Comparison of ENCODE assay signal across 1 cellular context in the genomic region with DNA sequence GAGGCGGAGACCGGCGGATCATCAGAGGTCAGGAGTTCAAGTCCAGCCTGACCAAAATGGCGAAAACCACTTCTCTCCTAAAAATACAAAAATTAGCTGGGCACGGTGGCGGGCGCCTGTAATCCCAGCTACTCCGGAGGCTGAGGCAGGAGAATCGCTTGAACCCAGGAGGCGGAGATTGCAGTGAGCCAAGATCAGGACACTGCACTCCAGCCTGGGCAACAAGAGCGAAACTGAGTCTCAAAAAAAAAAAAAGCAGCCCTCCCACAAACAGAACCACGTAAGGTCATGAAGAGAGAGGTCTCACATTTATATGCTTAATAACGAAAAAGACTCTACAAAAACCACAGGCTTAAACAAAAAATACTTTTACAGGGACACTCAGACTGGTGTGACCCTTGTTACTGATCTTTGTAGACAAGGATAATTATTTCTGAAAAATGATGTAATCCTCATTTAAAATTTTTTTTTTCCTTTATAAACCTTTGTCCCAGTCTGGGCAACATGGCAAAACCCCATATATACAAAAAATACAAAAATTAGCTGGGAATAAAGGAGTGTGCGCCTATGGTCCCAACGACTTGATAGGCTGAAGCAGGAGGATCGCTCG.
TF ChIP-seq lines count a peak whose summit lies in the region.

No MANE protein-coding gene starts in this region.

TF ChIP-seq in K562, 482 proteins besides CTCF, POLR2A, EP300 and RAD21 (continues in another document):
- no peak for TF ChIP-seq PRPF4 (IDR thresholded peaks at IDR 0.05; ENCODE audit: insufficient read depth, low read depth, low read length, poor library complexity, severe bottlenecking)
- TF ChIP-seq ZNF766 (CRISPR knock-in tag; conservative IDR thresholded peaks at IDR 0.05), result 0 out of 2 replicates have a peak, but pooled peaks have one; percentile 56
- no peak for TF ChIP-seq ZNF140 (CRISPR knock-in tag; IDR thresholded peaks at IDR 0.05)
- TF ChIP-seq, protein P1, sequence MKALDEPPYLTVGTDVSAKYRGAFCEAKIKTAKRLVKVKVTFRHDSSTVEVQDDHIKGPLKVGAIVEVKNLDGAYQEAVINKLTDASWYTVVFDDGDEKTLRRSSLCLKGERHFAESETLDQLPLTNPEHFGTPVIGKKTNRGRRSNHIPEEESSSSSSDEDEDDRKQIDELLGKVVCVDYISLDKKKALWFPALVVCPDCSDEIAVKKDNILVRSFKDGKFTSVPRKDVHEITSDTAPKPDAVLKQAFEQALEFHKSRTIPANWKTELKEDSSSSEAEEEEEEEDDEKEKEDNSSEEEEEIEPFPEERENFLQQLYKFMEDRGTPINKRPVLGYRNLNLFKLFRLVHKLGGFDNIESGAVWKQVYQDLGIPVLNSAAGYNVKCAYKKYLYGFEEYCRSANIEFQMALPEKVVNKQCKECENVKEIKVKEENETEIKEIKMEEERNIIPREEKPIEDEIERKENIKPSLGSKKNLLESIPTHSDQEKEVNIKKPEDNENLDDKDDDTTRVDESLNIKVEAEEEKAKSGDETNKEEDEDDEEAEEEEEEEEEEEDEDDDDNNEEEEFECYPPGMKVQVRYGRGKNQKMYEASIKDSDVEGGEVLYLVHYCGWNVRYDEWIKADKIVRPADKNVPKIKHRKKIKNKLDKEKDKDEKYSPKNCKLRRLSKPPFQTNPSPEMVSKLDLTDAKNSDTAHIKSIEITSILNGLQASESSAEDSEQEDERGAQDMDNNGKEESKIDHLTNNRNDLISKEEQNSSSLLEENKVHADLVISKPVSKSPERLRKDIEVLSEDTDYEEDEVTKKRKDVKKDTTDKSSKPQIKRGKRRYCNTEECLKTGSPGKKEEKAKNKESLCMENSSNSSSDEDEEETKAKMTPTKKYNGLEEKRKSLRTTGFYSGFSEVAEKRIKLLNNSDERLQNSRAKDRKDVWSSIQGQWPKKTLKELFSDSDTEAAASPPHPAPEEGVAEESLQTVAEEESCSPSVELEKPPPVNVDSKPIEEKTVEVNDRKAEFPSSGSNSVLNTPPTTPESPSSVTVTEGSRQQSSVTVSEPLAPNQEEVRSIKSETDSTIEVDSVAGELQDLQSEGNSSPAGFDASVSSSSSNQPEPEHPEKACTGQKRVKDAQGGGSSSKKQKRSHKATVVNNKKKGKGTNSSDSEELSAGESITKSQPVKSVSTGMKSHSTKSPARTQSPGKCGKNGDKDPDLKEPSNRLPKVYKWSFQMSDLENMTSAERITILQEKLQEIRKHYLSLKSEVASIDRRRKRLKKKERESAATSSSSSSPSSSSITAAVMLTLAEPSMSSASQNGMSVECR (CRISPR knock-in tag; IDR thresholded peaks at IDR 0.05), result no peak
- TF ChIP-seq NFRKB (IDR thresholded peaks at IDR 0.05; ENCODE audit: low read depth), result peak; percentile 76; the same call in 1 of the 2 replicates
- TF ChIP-seq ATF7 (IDR thresholded peaks at IDR 0.05), result peak; percentile 58; the same call in 1 of the 2 replicates
- TF ChIP-seq, protein P2, sequence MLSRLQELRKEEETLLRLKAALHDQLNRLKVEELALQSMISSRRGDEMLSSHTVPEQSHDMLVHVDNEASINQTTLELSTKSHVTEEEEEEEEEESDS (CRISPR knock-in tag; IDR thresholded peaks at IDR 0.05), result no peak
- TF ChIP-seq BRF1 (IDR thresholded peaks at IDR 0.05; ENCODE audit: borderline replicate concordance, extremely low read depth, insufficient read length), result no peak
- TF ChIP-seq, protein P3, sequence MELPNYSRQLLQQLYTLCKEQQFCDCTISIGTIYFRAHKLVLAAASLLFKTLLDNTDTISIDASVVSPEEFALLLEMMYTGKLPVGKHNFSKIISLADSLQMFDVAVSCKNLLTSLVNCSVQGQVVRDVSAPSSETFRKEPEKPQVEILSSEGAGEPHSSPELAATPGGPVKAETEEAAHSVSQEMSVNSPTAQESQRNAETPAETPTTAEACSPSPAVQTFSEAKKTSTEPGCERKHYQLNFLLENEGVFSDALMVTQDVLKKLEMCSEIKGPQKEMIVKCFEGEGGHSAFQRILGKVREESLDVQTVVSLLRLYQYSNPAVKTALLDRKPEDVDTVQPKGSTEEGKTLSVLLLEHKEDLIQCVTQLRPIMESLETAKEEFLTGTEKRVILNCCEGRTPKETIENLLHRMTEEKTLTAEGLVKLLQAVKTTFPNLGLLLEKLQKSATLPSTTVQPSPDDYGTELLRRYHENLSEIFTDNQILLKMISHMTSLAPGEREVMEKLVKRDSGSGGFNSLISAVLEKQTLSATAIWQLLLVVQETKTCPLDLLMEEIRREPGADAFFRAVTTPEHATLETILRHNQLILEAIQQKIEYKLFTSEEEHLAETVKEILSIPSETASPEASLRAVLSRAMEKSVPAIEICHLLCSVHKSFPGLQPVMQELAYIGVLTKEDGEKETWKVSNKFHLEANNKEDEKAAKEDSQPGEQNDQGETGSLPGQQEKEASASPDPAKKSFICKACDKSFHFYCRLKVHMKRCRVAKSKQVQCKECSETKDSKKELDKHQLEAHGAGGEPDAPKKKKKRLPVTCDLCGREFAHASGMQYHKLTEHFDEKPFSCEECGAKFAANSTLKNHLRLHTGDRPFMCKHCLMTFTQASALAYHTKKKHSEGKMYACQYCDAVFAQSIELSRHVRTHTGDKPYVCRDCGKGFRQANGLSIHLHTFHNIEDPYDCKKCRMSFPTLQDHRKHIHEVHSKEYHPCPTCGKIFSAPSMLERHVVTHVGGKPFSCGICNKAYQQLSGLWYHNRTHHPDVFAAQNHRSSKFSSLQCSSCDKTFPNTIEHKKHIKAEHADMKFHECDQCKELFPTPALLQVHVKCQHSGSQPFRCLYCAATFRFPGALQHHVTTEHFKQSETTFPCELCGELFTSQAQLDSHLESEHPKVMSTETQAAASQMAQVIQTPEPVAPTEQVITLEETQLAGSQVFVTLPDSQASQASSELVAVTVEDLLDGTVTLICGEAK (IDR thresholded peaks at IDR 0.05), result no peak
- TF ChIP-seq, protein P3 (CRISPR knock-in tag; IDR thresholded peaks at IDR 0.05), result no peak; the same call in 1 of the 2 replicates
- peak; percentile 71; the same call in 1 of the 2 replicates for TF ChIP-seq HDAC8 (tag; IDR thresholded peaks at IDR 0.05)
- 0 out of 2 replicates have a peak, but pooled peaks have one; percentile 48 for TF ChIP-seq ZNF589 (CRISPR knock-in tag; IDR thresholded peaks at IDR 0.05; ENCODE audit: low read depth)
- no peak for TF ChIP-seq MCM5 (IDR thresholded peaks at IDR 0.05; ENCODE audit: low read depth)
- TF ChIP-seq ZNF668 (CRISPR knock-in tag; IDR thresholded peaks at IDR 0.05), result no peak
- TF ChIP-seq, protein P4, sequence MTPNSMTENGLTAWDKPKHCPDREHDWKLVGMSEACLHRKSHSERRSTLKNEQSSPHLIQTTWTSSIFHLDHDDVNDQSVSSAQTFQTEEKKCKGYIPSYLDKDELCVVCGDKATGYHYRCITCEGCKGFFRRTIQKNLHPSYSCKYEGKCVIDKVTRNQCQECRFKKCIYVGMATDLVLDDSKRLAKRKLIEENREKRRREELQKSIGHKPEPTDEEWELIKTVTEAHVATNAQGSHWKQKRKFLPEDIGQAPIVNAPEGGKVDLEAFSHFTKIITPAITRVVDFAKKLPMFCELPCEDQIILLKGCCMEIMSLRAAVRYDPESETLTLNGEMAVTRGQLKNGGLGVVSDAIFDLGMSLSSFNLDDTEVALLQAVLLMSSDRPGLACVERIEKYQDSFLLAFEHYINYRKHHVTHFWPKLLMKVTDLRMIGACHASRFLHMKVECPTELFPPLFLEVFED (CRISPR knock-in tag; conservative IDR thresholded peaks at IDR 0.05), result no peak
- TF ChIP-seq RBM14 (IDR thresholded peaks at IDR 0.05; ENCODE audit: borderline replicate concordance, insufficient read depth, low read depth, low read length), result no peak
- TF ChIP-seq RNF2 (IDR thresholded peaks at IDR 0.05), result no peak
- TF ChIP-seq, protein P5, sequence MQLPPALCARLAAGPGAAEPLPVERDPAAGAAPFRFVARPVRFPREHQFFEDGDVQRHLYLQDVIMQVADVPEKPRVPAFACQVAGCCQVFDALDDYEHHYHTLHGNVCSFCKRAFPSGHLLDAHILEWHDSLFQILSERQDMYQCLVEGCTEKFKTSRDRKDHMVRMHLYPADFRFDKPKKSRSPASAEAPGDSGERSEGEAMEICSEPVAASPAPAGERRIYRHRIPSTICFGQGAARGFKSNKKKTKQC (CRISPR knock-in tag; IDR thresholded peaks at IDR 0.05), result no peak
- TF ChIP-seq POLR2B (IDR thresholded peaks at IDR 0.05; ENCODE audit: low read depth, partially characterized antibody), result no peak
- no peak for TF ChIP-seq ATF1 (CRISPR knock-in tag; IDR thresholded peaks at IDR 0.05)
- peak; percentile 80 for TF ChIP-seq ATF1 (tag; IDR thresholded peaks at IDR 0.05)
- no peak for TF ChIP-seq U2AF2 (optimal IDR thresholded peaks at IDR 0.05; ENCODE audit: low read depth, low read length)
- TF ChIP-seq SMARCE1 (IDR thresholded peaks at IDR 0.05), result 0 out of 2 replicates have a peak, but pooled peaks have one; percentile 23
- TF ChIP-seq ZNF354B (CRISPR knock-in tag; IDR thresholded peaks at IDR 0.05), result no peak
- TF ChIP-seq, protein P6, sequence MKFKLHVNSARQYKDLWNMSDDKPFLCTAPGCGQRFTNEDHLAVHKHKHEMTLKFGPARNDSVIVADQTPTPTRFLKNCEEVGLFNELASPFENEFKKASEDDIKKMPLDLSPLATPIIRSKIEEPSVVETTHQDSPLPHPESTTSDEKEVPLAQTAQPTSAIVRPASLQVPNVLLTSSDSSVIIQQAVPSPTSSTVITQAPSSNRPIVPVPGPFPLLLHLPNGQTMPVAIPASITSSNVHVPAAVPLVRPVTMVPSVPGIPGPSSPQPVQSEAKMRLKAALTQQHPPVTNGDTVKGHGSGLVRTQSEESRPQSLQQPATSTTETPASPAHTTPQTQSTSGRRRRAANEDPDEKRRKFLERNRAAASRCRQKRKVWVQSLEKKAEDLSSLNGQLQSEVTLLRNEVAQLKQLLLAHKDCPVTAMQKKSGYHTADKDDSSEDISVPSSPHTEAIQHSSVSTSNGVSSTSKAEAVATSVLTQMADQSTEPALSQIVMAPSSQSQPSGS (CRISPR knock-in tag; IDR thresholded peaks at IDR 0.05), result no peak
- TF ChIP-seq, protein P7, sequence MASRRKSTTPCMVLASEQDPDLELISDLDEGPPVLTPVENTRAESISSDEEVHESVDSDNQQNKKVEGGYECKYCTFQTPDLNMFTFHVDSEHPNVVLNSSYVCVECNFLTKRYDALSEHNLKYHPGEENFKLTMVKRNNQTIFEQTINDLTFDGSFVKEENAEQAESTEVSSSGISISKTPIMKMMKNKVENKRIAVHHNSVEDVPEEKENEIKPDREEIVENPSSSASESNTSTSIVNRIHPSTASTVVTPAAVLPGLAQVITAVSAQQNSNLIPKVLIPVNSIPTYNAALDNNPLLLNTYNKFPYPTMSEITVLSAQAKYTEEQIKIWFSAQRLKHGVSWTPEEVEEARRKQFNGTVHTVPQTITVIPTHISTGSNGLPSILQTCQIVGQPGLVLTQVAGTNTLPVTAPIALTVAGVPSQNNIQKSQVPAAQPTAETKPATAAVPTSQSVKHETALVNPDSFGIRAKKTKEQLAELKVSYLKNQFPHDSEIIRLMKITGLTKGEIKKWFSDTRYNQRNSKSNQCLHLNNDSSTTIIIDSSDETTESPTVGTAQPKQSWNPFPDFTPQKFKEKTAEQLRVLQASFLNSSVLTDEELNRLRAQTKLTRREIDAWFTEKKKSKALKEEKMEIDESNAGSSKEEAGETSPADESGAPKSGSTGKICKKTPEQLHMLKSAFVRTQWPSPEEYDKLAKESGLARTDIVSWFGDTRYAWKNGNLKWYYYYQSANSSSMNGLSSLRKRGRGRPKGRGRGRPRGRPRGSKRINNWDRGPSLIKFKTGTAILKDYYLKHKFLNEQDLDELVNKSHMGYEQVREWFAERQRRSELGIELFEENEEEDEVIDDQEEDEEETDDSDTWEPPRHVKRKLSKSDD (conservative IDR thresholded peaks at IDR 0.05; ENCODE audit: low read length), result no peak
- no peak for TF ChIP-seq SIX5 (IDR thresholded peaks at IDR 0.05; ENCODE audit: borderline replicate concordance in 1 of 2, insufficient read depth in 1 of 2, low read depth in 1 of 2, low read length in 2 of 2)
- TF ChIP-seq, protein P8, sequence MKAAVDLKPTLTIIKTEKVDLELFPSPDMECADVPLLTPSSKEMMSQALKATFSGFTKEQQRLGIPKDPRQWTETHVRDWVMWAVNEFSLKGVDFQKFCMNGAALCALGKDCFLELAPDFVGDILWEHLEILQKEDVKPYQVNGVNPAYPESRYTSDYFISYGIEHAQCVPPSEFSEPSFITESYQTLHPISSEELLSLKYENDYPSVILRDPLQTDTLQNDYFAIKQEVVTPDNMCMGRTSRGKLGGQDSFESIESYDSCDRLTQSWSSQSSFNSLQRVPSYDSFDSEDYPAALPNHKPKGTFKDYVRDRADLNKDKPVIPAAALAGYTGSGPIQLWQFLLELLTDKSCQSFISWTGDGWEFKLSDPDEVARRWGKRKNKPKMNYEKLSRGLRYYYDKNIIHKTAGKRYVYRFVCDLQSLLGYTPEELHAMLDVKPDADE (conservative IDR thresholded peaks at IDR 0.05; ENCODE audit: control insufficient read depth, low read depth, low read length), result no peak
- TF ChIP-seq BACH1 (tag; IDR thresholded peaks at IDR 0.05), result no peak; the same call in 1 of the 2 replicates
- TF ChIP-seq, protein P9, sequence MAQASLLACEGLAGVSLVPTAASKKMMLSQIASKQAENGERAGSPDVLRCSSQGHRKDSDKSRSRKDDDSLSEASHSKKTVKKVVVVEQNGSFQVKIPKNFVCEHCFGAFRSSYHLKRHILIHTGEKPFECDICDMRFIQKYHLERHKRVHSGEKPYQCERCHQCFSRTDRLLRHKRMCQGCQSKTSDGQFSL (CRISPR knock-in tag; IDR thresholded peaks at IDR 0.05), result no peak
- TF ChIP-seq, protein P9 (tag; IDR thresholded peaks at IDR 0.05), result peak in 1 of 2 experiments; percentile 50; a peak in 1 of 4 replicates
- TF ChIP-seq TBP (optimal IDR thresholded peaks at IDR 0.05; ENCODE audit: low read depth, low read length), result no peak
- TF ChIP-seq RBM39 (optimal IDR thresholded peaks at IDR 0.05; ENCODE audit: low read depth, low read length), result no peak
